Comparison of ENCODE assay signal across 30 cellular contexts in genomic region chr11:36033082-36033751, GRCh38.
DNase-seq lines count a peak whose midpoint lies in the region; ATAC-seq, FAIRE-seq and TF ChIP-seq lines count a peak whose summit lies in the region.
"Had no signal": no experiment of that assay in that cellular context is flagged by ENCODE, and none has a peak within 500 bp of the region (broad histone marks: within the 10 kb centered on the region; RNA-seq: fewer than 3 reads in every experiment).

No MANE protein-coding gene starts in this region.

- H3K36me3 ChIP-seq in HepG2 (replicated peaks in 1 of 2; ENCODE audit: control insufficient read depth in 1 of 2, insufficient read depth in 2 of 2, low read length in 2 of 2): no peaks in the 10 kb centered on the region
- H3K36me3 ChIP-seq in right lobe of liver: no peaks in the 10 kb centered on the region
- no peaks in the 10 kb centered on the region for H3K36me3 ChIP-seq in astrocyte (ENCODE audit: insufficient read depth, low read length)
- no peaks in the 10 kb centered on the region for H3K36me3 ChIP-seq in esophagus muscularis mucosa
- no peaks in the 10 kb centered on the region for H3K36me3 ChIP-seq in tibial nerve
- H3K36me3 ChIP-seq: BE2C, brain microvascular endothelial cell, lower lobe of right lung, neutrophil, stomach, transverse colon had no signal

- H3K9me3 ChIP-seq in HepG2 (ENCODE audit: low read length) (no peaks in the 10 kb centered on the region), right lobe of liver (no peaks in the 10 kb centered on the region), astrocyte (ENCODE audit: insufficient read depth, low read depth, low read length) (no peaks in the 10 kb centered on the region), esophagus muscularis mucosa (no peaks in the 10 kb centered on the region), tibial nerve (peaks cover 0 to 2% (median 0%) of the 10 kb centered on the region in 4 donors)
- H3K9me3 ChIP-seq: A549, BE2C, lower lobe of right lung, neutrophil, stomach, transverse colon had no signal

- intact Hi-C loops in HepG2 (cut with micrococcal nuclease; ENCODE audit: unreplicated experiment) (no loop called here), right lobe of liver (cut with DNase I) (no loop called here), esophagus muscularis mucosa (cut with DNase I) (loop anchor here (10.0 kb wide), 1 partner anchor 208 kb away; no protein-coding TSS in a partner anchor)

- FAIRE-seq in HepG2 (lab: Jason Lieb, UNC) (no peak), astrocyte (lab: Jason Lieb, UNC) (no peak)
- FAIRE-seq: A549 had no signal

- H3K9ac ChIP-seq in HepG2 (ENCODE audit: insufficient read depth, low read depth, low read length) (no peak overlapping the region), astrocyte (ENCODE audit: low read length) (no peak overlapping the region)

- POLR2A ChIA-PET in HepG2 (lab: Yijun Ruan, JAX): no interaction called here

- in situ Hi-C loops in HepG2 (cut with HindIII; ENCODE audit: extremely low pct_ligation_motif_present, low pct_unique_long_range_greater_than_20kb): no loop called here

- H3K4me3 ChIP-seq in HepG2 (replicated peaks in 1 of 3; ENCODE audit: insufficient read depth in 1 of 3, low read depth in 2 of 3, low read length in 3 of 3): no peak overlapping the region
- H3K4me3 ChIP-seq in right lobe of liver: no peak overlapping the region
- no peak overlapping the region for H3K4me3 ChIP-seq in astrocyte (ENCODE audit: insufficient read depth, low read depth, low read length)
- H3K4me3 ChIP-seq in esophagus muscularis mucosa: no peak overlapping the region
- H3K4me3 ChIP-seq in tibial nerve: no peak overlapping the region
- H3K4me3 ChIP-seq: A549, lower lobe of right lung, SK-N-MC, stomach, transverse colon had no signal

- WGBS in HepG2 (ENCODE audit: low lambda C conversion rate): 69% methylated on average over 7 of the region's 9 CpGs
- 40% methylated on average over 3 of the region's 9 CpGs for WGBS in right lobe of liver (ENCODE audit: insufficient coverage, low coverage, low lambda C conversion rate, missing lambda C conversion rate)
- WGBS in esophagus muscularis mucosa: 91% methylated on average over 9 of the region's 9 CpGs
- 55 to 67% methylated on average over 9 of the region's 9 CpGs for WGBS in tibial nerve, 2 donors

- ATAC-seq in HepG2: no peak
- no peak for ATAC-seq in right lobe of liver
- ATAC-seq: A549, lower lobe of right lung, T-helper 17 cell had no signal

- no peaks in the 10 kb centered on the region for H3K27me3 ChIP-seq in HepG2 (ENCODE audit: control insufficient read depth in 1 of 2, insufficient read depth in 2 of 2, low read length in 2 of 2)
- no peaks in the 10 kb centered on the region for H3K27me3 ChIP-seq in right lobe of liver
- H3K27me3 ChIP-seq in astrocyte (ENCODE audit: insufficient read depth, low read length): no peaks in the 10 kb centered on the region
- no peaks in the 10 kb centered on the region for H3K27me3 ChIP-seq in esophagus muscularis mucosa
- no peaks in the 10 kb centered on the region for H3K27me3 ChIP-seq in tibial nerve
- H3K27me3 ChIP-seq: BE2C, brain microvascular endothelial cell, neutrophil, stomach, transverse colon had no signal

- H3K4me2 ChIP-seq in HepG2 (ENCODE audit: low read depth, low read length): no peak overlapping the region
- H3K4me2 ChIP-seq in astrocyte (ENCODE audit: low read length): no peak overlapping the region

- H3K27ac ChIP-seq in HepG2 (ENCODE audit: extremely low read length, insufficient read depth, low read length) (no peak overlapping the region), right lobe of liver (no peak overlapping the region), astrocyte (ENCODE audit: low read depth, low read length) (no peak overlapping the region), esophagus muscularis mucosa (replicated peaks in 1 of 4) (no peak overlapping the region), tibial nerve (no peak overlapping the region)
- H3K27ac ChIP-seq: A549, brain microvascular endothelial cell, lower lobe of right lung, neutrophil, SK-N-MC, stomach, transverse colon had no signal

- H3K36me3 Mint-ChIP-seq in astrocyte (ENCODE audit: low read depth, unreplicated experiment): peaks cover 6% of the 10 kb centered on the region
- H3K36me3 Mint-ChIP-seq: IgD-negative memory B cell had no signal

- TF ChIP-seq CTCF in HepG2 (CRISPR knock-in tag; IDR thresholded peaks at IDR 0.05): no peak
- no peak for TF ChIP-seq CTCF in right lobe of liver (IDR thresholded peaks at IDR 0.05)
- TF ChIP-seq CTCF in astrocyte (IDR thresholded peaks at IDR 0.05; ENCODE audit: insufficient read depth, low read depth, low read length): no peak
- no peak for TF ChIP-seq CTCF in esophagus muscularis mucosa (IDR thresholded peaks at IDR 0.05)
- no peak for TF ChIP-seq CTCF in tibial nerve (IDR thresholded peaks at IDR 0.05)

- TF ChIP-seq RAD21 in HepG2 (CRISPR knock-in tag; IDR thresholded peaks at IDR 0.05): no peak

- H3K79me2 ChIP-seq in HepG2 (ENCODE audit: insufficient read depth, low read length) (no peaks in the 10 kb centered on the region), astrocyte (ENCODE audit: insufficient read depth, low read length) (no peaks in the 10 kb centered on the region)

- peaks cover 45% of the 10 kb centered on the region for H3K4me1 Mint-ChIP-seq in astrocyte (ENCODE audit: low read depth, unreplicated experiment)
- H3K4me1 Mint-ChIP-seq: IgD-negative memory B cell, T-helper 17 cell had no signal

- DNase-seq in HepG2 (ENCODE audit: low spot score): no peak
- DNase-seq in right lobe of liver: no peak
- no peak for DNase-seq in astrocyte (ENCODE audit: low read depth)
- DNase-seq in iris pigment epithelial cell (ENCODE audit: low read depth): peak; percentile 48
- no peak for DNase-seq in AG08396 (ENCODE audit: low spot score)
- DNase-seq in mesenteric fat pad (ENCODE audit: low spot score): no peak
- no peak for DNase-seq in esophagus muscularis mucosa (ENCODE audit: extremely low spot score)
- DNase-seq in tibial nerve (ENCODE audit: low spot score in 2 of 2): no peak
- DNase-seq: activated CD4-positive, alpha-beta T cell treated with anti-CD3 and anti-CD28 coated beads for 4 hours; activated CD8-positive, alpha-beta memory T cell treated with anti-CD3 and anti-CD28 coated beads for 24 hours; activated T-cell treated with anti-CD3 and anti-CD28 coated beads, Interleukin-2, amount 50 U/mL, for 24 hours; BE2C; brain microvascular endothelial cell; DMS53; effector CD4-positive, alpha-beta T cell; foreskin melanocyte; GDM1; HCEC 1CT; lower lobe of right lung; NCI-H2107; NCI-H510A treated with DMSO at 0.1 percent for 48 hours; RPMI8226; stomach; T-helper 17 cell; transverse colon had no signal

- H4K20me1 ChIP-seq in HepG2 (ENCODE audit: insufficient read depth, low read length) (no peaks in the 10 kb centered on the region), astrocyte (ENCODE audit: insufficient read depth, low read length) (peaks cover 6% of the 10 kb centered on the region)

- TF ChIP-seq POLR2A in HepG2 (IDR thresholded peaks at IDR 0.05; ENCODE audit: insufficient read depth in 1 of 2, low read depth in 2 of 2, low read length in 2 of 2) (no peak), right lobe of liver (IDR thresholded peaks at IDR 0.05) (no peak), esophagus muscularis mucosa (IDR thresholded peaks at IDR 0.05; ENCODE audit: low read depth) (no peak), tibial nerve (IDR thresholded peaks at IDR 0.05) (no peak)

- peak overlapping the region; percentile 29 for H3K27ac Mint-ChIP-seq in astrocyte (ENCODE audit: unreplicated experiment)
- H3K27ac Mint-ChIP-seq: activated T-cell treated with anti-CD3 and anti-CD28 coated beads, Interleukin-2, amount 50 U/mL, for 24 hours; IgD-negative memory B cell; progenitor cell of endocrine pancreas; T-helper 17 cell had no signal

- no peaks in the 10 kb centered on the region for H3K27me3 Mint-ChIP-seq in astrocyte (ENCODE audit: low read depth, unreplicated experiment)
- H3K27me3 Mint-ChIP-seq: activated T-cell treated with anti-CD3 and anti-CD28 coated beads, Interleukin-2, amount 50 U/mL, for 24 hours; IgD-negative memory B cell; progenitor cell of endocrine pancreas had no signal

- CTCF ChIA-PET in HepG2 (lab: Yijun Ruan, JAX; ENCODE audit: low intra/inter-chr PET ratio, low total read pairs): no interaction called here

- H2AFZ ChIP-seq in HepG2 (ENCODE audit: low read length): no peak overlapping the region
- no peak overlapping the region for H2AFZ ChIP-seq in astrocyte (ENCODE audit: low read depth, low read length)

- no TSS peak for BruUV-seq in HepG2 (replicated peaks; lab: Mats Ljungman, UMichigan)

- no peak overlapping the region for H3K4me3 Mint-ChIP-seq in astrocyte (ENCODE audit: unreplicated experiment)
- H3K4me3 Mint-ChIP-seq: activated T-cell treated with anti-CD3 and anti-CD28 coated beads, Interleukin-2, amount 50 U/mL, for 24 hours; IgD-negative memory B cell; T-helper 17 cell had no signal

- no peaks in the 10 kb centered on the region for H3K4me1 ChIP-seq in HepG2 (ENCODE audit: insufficient read depth, low read length)
- no peaks in the 10 kb centered on the region for H3K4me1 ChIP-seq in right lobe of liver
- peaks cover 18% of the 10 kb centered on the region for H3K4me1 ChIP-seq in astrocyte (ENCODE audit: insufficient read depth, low read length)
- H3K4me1 ChIP-seq in esophagus muscularis mucosa: peaks cover 4 to 26% (median 20%) of the 10 kb centered on the region in 4 donors
- peaks cover 0 to 38% (median 5%) of the 10 kb centered on the region in 4 donors for H3K4me1 ChIP-seq in tibial nerve
- H3K4me1 ChIP-seq: lower lobe of right lung, transverse colon had no signal

- no peaks in the 10 kb centered on the region for H3K9me3 Mint-ChIP-seq in astrocyte (ENCODE audit: unreplicated experiment)
- H3K9me3 Mint-ChIP-seq: activated T-cell treated with anti-CD3 and anti-CD28 coated beads, Interleukin-2, amount 50 U/mL, for 24 hours had no signal

- no peak for TF ChIP-seq EP300 in HepG2 (IDR thresholded peaks at IDR 0.05; ENCODE audit: low read depth in 2 of 2, low read length in 2 of 2)
- TF ChIP-seq EP300 in HepG2 (CRISPR knock-in tag; IDR thresholded peaks at IDR 0.05; ENCODE audit: borderline replicate concordance): no peak
- TF ChIP-seq EP300 in esophagus muscularis mucosa (IDR thresholded peaks at IDR 0.05): no peak
- TF ChIP-seq EP300 in tibial nerve (IDR thresholded peaks at IDR 0.05): no peak

TF ChIP-seq in HepG2, 621 proteins besides CTCF, POLR2A, EP300 and RAD21:
- TF ChIP-seq CAMTA2 (CRISPR knock-in tag; IDR thresholded peaks at IDR 0.05; ENCODE audit: borderline replicate concordance): no peak
- TF ChIP-seq ATF7 (IDR thresholded peaks at IDR 0.05): peak; percentile 26; the same call in 1 of the 2 replicates
- TF ChIP-seq ATF7 (CRISPR knock-in tag; IDR thresholded peaks at IDR 0.05): no peak
TF ChIP-seq in HepG2: peak in this region for 1.
